Comparison of ENCODE assay signal across 1 cellular context in the genomic region with DNA sequence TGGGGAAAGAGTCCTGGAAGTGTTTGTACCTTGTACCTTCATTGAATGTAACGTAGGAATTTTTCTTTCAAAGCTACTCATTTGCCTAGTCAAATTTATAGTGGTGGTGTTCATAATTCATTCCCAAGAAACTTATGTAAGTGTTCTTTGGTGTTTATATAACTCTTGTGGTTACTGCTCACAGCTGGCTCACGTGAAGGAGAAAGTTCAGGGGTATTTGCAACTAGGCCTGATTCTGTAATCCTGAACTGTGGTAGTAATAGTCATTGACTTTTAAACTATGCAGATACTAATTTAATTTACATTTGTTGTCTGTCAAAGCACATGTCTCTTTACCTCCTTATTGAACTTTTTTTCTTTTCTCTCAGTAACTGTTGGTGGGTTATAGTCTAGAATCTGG.
A peak's percentile ranks its signal among the peaks of the same experiment; 100 is the strongest.
TF ChIP-seq lines count a peak whose summit lies in the region.

No MANE protein-coding gene starts in this region.

TF ChIP-seq in HepG2, 621 proteins besides CTCF, POLR2A, EP300 and RAD21 (continued from another document and continues in another):
- TF ChIP-seq, protein P1, sequence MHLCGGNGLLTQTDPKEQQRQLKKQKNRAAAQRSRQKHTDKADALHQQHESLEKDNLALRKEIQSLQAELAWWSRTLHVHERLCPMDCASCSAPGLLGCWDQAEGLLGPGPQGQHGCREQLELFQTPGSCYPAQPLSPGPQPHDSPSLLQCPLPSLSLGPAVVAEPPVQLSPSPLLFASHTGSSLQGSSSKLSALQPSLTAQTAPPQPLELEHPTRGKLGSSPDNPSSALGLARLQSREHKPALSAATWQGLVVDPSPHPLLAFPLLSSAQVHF (CRISPR knock-in tag; IDR thresholded peaks at IDR 0.05) = no peak
- TF ChIP-seq ZNF839 (CRISPR knock-in tag; IDR thresholded peaks at IDR 0.05; ENCODE audit: borderline replicate concordance) (no peak), ELF3 (CRISPR knock-in tag; IDR thresholded peaks at IDR 0.05) (peak; percentile 30; the same call in 1 of the 2 replicates), HNF4A (CRISPR knock-in tag; IDR thresholded peaks at IDR 0.05) (peak; percentile 75), SOX6 (IDR thresholded peaks at IDR 0.05) (no peak), SOX6 (CRISPR knock-in tag; IDR thresholded peaks at IDR 0.05) (peak; percentile 49; the same call in 1 of the 2 replicates), BORCS8-MEF2B (CRISPR knock-in tag; IDR thresholded peaks at IDR 0.05) (no peak), EHMT2 (IDR thresholded peaks at IDR 0.05; ENCODE audit: borderline replicate concordance, low read depth, low read length) (no peak), GABPB1 (CRISPR knock-in tag; IDR thresholded peaks at IDR 0.05) (no peak), ZNF775 (CRISPR knock-in tag; IDR thresholded peaks at IDR 0.05; ENCODE audit: borderline replicate concordance) (no peak), SIN3A (IDR thresholded peaks at IDR 0.05; ENCODE audit: borderline replicate concordance, low read depth, low read length) (no peak), NFYB (CRISPR knock-in tag; IDR thresholded peaks at IDR 0.05) (no peak), ZNF317 (CRISPR knock-in tag; IDR thresholded peaks at IDR 0.05) (no peak), ZNF713 (CRISPR knock-in tag; IDR thresholded peaks at IDR 0.05) (no peak), ZNF224 (CRISPR knock-in tag; IDR thresholded peaks at IDR 0.05) (no peak), CREM (IDR thresholded peaks at IDR 0.05) (peak; percentile 28; the same call in 1 of the 2 replicates), CREM (CRISPR knock-in tag; IDR thresholded peaks at IDR 0.05) (no peak), RBM22 (optimal IDR thresholded peaks at IDR 0.05; ENCODE audit: low read length) (no peak), RCOR2 (CRISPR knock-in tag; IDR thresholded peaks at IDR 0.05) (no peak), KAT8 (CRISPR knock-in tag; IDR thresholded peaks at IDR 0.05) (peak; percentile 16; the same call in 1 of the 2 replicates), ZNF446 (CRISPR knock-in tag; IDR thresholded peaks at IDR 0.05) (no peak), MYC (CRISPR knock-in tag; IDR thresholded peaks at IDR 0.05; ENCODE audit: borderline replicate concordance) (no peak), PAWR (CRISPR knock-in tag; IDR thresholded peaks at IDR 0.05; ENCODE audit: borderline replicate concordance) (no peak), TCF7 (IDR thresholded peaks at IDR 0.05; ENCODE audit: low read depth) (no peak), GABPA (IDR thresholded peaks at IDR 0.05; ENCODE audit: low read depth, low read length) (no peak), GABPA (CRISPR knock-in tag; IDR thresholded peaks at IDR 0.05; ENCODE audit: low read depth) (no peak), MEF2D (CRISPR knock-in tag; IDR thresholded peaks at IDR 0.05) (no peak), HOXD1 (CRISPR knock-in tag; IDR thresholded peaks at IDR 0.05) (no peak), NPAS2 (CRISPR knock-in tag; IDR thresholded peaks at IDR 0.05; ENCODE audit: borderline replicate concordance) (no peak), BCL6 (CRISPR knock-in tag; IDR thresholded peaks at IDR 0.05) (peak; percentile 64)
- TF ChIP-seq, protein P2, sequence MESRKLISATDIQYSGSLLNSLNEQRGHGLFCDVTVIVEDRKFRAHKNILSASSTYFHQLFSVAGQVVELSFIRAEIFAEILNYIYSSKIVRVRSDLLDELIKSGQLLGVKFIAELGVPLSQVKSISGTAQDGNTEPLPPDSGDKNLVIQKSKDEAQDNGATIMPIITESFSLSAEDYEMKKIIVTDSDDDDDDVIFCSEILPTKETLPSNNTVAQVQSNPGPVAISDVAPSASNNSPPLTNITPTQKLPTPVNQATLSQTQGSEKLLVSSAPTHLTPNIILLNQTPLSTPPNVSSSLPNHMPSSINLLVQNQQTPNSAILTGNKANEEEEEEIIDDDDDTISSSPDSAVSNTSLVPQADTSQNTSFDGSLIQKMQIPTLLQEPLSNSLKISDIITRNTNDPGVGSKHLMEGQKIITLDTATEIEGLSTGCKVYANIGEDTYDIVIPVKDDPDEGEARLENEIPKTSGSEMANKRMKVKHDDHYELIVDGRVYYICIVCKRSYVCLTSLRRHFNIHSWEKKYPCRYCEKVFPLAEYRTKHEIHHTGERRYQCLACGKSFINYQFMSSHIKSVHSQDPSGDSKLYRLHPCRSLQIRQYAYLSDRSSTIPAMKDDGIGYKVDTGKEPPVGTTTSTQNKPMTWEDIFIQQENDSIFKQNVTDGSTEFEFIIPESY (CRISPR knock-in tag; IDR thresholded peaks at IDR 0.05) = no peak
- TF ChIP-seq, protein P3, sequence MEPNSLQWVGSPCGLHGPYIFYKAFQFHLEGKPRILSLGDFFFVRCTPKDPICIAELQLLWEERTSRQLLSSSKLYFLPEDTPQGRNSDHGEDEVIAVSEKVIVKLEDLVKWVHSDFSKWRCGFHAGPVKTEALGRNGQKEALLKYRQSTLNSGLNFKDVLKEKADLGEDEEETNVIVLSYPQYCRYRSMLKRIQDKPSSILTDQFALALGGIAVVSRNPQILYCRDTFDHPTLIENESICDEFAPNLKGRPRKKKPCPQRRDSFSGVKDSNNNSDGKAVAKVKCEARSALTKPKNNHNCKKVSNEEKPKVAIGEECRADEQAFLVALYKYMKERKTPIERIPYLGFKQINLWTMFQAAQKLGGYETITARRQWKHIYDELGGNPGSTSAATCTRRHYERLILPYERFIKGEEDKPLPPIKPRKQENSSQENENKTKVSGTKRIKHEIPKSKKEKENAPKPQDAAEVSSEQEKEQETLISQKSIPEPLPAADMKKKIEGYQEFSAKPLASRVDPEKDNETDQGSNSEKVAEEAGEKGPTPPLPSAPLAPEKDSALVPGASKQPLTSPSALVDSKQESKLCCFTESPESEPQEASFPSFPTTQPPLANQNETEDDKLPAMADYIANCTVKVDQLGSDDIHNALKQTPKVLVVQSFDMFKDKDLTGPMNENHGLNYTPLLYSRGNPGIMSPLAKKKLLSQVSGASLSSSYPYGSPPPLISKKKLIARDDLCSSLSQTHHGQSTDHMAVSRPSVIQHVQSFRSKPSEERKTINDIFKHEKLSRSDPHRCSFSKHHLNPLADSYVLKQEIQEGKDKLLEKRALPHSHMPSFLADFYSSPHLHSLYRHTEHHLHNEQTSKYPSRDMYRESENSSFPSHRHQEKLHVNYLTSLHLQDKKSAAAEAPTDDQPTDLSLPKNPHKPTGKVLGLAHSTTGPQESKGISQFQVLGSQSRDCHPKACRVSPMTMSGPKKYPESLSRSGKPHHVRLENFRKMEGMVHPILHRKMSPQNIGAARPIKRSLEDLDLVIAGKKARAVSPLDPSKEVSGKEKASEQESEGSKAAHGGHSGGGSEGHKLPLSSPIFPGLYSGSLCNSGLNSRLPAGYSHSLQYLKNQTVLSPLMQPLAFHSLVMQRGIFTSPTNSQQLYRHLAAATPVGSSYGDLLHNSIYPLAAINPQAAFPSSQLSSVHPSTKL (CRISPR knock-in tag; IDR thresholded peaks at IDR 0.05) = peak; percentile 69
- TF ChIP-seq, protein P4, sequence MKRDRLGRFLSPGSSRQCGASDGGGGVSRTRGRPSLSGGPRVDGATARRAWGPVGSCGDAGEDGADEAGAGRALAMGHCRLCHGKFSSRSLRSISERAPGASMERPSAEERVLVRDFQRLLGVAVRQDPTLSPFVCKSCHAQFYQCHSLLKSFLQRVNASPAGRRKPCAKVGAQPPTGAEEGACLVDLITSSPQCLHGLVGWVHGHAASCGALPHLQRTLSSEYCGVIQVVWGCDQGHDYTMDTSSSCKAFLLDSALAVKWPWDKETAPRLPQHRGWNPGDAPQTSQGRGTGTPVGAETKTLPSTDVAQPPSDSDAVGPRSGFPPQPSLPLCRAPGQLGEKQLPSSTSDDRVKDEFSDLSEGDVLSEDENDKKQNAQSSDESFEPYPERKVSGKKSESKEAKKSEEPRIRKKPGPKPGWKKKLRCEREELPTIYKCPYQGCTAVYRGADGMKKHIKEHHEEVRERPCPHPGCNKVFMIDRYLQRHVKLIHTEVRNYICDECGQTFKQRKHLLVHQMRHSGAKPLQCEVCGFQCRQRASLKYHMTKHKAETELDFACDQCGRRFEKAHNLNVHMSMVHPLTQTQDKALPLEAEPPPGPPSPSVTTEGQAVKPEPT (CRISPR knock-in tag; IDR thresholded peaks at IDR 0.05; ENCODE audit: low read depth) = no peak
- TF ChIP-seq, protein P5, sequence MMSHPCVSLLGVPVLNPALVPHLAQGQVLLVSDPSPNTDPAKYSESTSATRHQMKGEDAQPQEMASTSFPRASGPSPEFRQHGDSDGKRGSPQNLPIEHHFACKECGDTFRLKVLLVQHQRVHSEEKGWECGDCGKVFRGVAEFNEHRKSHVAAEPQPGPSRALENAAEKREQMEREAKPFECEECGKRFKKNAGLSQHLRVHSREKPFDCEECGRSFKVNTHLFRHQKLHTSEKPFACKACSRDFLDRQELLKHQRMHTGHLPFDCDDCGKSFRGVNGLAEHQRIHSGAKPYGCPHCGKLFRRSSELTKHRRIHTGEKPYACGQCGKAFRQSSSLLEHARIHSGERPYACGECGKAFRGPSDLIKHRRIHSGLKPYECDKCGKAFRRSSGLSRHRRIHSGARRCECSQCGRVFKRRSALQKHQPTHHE (CRISPR knock-in tag; IDR thresholded peaks at IDR 0.05; ENCODE audit: borderline replicate concordance) = no peak
- TF ChIP-seq, protein P6, sequence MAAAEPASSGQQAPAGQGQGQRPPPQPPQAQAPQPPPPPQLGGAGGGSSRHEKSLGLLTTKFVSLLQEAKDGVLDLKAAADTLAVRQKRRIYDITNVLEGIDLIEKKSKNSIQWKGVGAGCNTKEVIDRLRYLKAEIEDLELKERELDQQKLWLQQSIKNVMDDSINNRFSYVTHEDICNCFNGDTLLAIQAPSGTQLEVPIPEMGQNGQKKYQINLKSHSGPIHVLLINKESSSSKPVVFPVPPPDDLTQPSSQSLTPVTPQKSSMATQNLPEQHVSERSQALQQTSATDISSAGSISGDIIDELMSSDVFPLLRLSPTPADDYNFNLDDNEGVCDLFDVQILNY (CRISPR knock-in tag; conservative IDR thresholded peaks at IDR 0.05) = no peak
- TF ChIP-seq, protein P7, sequence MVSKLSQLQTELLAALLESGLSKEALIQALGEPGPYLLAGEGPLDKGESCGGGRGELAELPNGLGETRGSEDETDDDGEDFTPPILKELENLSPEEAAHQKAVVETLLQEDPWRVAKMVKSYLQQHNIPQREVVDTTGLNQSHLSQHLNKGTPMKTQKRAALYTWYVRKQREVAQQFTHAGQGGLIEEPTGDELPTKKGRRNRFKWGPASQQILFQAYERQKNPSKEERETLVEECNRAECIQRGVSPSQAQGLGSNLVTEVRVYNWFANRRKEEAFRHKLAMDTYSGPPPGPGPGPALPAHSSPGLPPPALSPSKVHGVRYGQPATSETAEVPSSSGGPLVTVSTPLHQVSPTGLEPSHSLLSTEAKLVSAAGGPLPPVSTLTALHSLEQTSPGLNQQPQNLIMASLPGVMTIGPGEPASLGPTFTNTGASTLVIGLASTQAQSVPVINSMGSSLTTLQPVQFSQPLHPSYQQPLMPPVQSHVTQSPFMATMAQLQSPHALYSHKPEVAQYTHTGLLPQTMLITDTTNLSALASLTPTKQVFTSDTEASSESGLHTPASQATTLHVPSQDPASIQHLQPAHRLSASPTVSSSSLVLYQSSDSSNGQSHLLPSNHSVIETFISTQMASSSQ (IDR thresholded peaks at IDR 0.05; ENCODE audit: low read depth) = no peak
- TF ChIP-seq, protein P7 (CRISPR knock-in tag; IDR thresholded peaks at IDR 0.05; ENCODE audit: borderline replicate concordance) = no peak
- TF ChIP-seq, protein P8, sequence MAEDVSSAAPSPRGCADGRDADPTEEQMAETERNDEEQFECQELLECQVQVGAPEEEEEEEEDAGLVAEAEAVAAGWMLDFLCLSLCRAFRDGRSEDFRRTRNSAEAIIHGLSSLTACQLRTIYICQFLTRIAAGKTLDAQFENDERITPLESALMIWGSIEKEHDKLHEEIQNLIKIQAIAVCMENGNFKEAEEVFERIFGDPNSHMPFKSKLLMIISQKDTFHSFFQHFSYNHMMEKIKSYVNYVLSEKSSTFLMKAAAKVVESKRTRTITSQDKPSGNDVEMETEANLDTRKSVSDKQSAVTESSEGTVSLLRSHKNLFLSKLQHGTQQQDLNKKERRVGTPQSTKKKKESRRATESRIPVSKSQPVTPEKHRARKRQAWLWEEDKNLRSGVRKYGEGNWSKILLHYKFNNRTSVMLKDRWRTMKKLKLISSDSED (CRISPR knock-in tag; IDR thresholded peaks at IDR 0.05) = no peak
- TF ChIP-seq, protein P9, sequence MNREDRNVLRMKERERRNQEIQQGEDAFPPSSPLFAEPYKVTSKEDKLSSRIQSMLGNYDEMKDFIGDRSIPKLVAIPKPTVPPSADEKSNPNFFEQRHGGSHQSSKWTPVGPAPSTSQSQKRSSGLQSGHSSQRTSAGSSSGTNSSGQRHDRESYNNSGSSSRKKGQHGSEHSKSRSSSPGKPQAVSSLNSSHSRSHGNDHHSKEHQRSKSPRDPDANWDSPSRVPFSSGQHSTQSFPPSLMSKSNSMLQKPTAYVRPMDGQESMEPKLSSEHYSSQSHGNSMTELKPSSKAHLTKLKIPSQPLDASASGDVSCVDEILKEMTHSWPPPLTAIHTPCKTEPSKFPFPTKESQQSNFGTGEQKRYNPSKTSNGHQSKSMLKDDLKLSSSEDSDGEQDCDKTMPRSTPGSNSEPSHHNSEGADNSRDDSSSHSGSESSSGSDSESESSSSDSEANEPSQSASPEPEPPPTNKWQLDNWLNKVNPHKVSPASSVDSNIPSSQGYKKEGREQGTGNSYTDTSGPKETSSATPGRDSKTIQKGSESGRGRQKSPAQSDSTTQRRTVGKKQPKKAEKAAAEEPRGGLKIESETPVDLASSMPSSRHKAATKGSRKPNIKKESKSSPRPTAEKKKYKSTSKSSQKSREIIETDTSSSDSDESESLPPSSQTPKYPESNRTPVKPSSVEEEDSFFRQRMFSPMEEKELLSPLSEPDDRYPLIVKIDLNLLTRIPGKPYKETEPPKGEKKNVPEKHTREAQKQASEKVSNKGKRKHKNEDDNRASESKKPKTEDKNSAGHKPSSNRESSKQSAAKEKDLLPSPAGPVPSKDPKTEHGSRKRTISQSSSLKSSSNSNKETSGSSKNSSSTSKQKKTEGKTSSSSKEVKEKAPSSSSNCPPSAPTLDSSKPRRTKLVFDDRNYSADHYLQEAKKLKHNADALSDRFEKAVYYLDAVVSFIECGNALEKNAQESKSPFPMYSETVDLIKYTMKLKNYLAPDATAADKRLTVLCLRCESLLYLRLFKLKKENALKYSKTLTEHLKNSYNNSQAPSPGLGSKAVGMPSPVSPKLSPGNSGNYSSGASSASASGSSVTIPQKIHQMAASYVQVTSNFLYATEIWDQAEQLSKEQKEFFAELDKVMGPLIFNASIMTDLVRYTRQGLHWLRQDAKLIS (CRISPR knock-in tag; IDR thresholded peaks at IDR 0.05) = no peak
